In genomic region chr6:37845026-37845911, GRCh38 we compare ENCODE assay signal across 21 cellular contexts. TPM values are rescaled to one million over a fixed set of nuclear protein-coding genes. Genes with fewer than 3 reads are reported as not detected.
DNase-seq lines count a peak whose midpoint lies in the region; ATAC-seq and TF ChIP-seq lines count a peak whose summit lies in the region.
"Had no signal": no experiment of that assay in that cellular context is flagged by ENCODE, and none has a peak within 500 bp of the region (broad histone marks: within the 10 kb centered on the region; RNA-seq: fewer than 3 reads in every experiment).

No MANE protein-coding gene starts in this region.

- H3K27me3 ChIP-seq in heart left ventricle (no peaks in the 10 kb centered on the region), endocrine pancreas (ENCODE audit: control insufficient read depth, insufficient read depth, low read length) (no peaks in the 10 kb centered on the region), right lobe of liver (no peaks in the 10 kb centered on the region), aorta (ENCODE audit: control insufficient read depth in 1 of 2, insufficient read depth in 2 of 2, low read length in 1 of 2) (no peaks in the 10 kb centered on the region)
- H3K27me3 ChIP-seq: cardiac muscle cell, SJSA1 had no signal

- intact Hi-C loops in heart left ventricle (cut with DNase I) (no loop called here), cardiac septum (cut with DNase I) (no loop called here), right lobe of liver (cut with DNase I) (no loop called here), aorta (cut with DNase I) (no loop called here)

- H3K4me1 ChIP-seq in heart left ventricle = peaks cover 0 to 58% (median 28%) of the 10 kb centered on the region in 12 donors
- H3K4me1 ChIP-seq in endocrine pancreas (ENCODE audit: control insufficient read depth, insufficient read depth, low read length) = peaks cover 18% of the 10 kb centered on the region
- H3K4me1 ChIP-seq in right lobe of liver = peaks cover 0 to 89% (median 29%) of the 10 kb centered on the region in 4 donors
- H3K4me1 ChIP-seq in aorta (ENCODE audit: control insufficient read depth in 1 of 2, insufficient read depth in 2 of 2, low read length in 2 of 2) = peaks cover 6 to 22% of the 10 kb centered on the region in 2 donors

- TF ChIP-seq POLR2A in heart left ventricle (IDR thresholded peaks at IDR 0.05) (no peak), right lobe of liver (IDR thresholded peaks at IDR 0.05) (no peak)

- TF ChIP-seq CTCF in heart left ventricle (IDR thresholded peaks at IDR 0.05) (no peak), right lobe of liver (IDR thresholded peaks at IDR 0.05) (no peak)

- H3K9me3 ChIP-seq in heart left ventricle (no peaks in the 10 kb centered on the region), endocrine pancreas (ENCODE audit: control insufficient read depth, low read length) (no peaks in the 10 kb centered on the region), right lobe of liver (no peaks in the 10 kb centered on the region), aorta (ENCODE audit: control insufficient read depth, low read length) (no peaks in the 10 kb centered on the region)
- H3K9me3 ChIP-seq: SJSA1 had no signal

- 77 to 84% (median 79%) methylated on average over 6 of the region's 6 CpGs for WGBS in heart left ventricle, 4 donors
- 21% methylated on average over 6 of the region's 6 CpGs for WGBS in right lobe of liver (ENCODE audit: insufficient coverage, low coverage, low lambda C conversion rate, missing lambda C conversion rate)
- 33% methylated on average over 6 of the region's 6 CpGs for WGBS in aorta, 2 donors

- H3K9ac ChIP-seq in endocrine pancreas (ENCODE audit: control insufficient read depth, insufficient read depth, low read length) = no peak overlapping the region

- H3K36me3 ChIP-seq in heart left ventricle = no peaks in the 10 kb centered on the region
- H3K36me3 ChIP-seq in endocrine pancreas (ENCODE audit: control insufficient read depth, insufficient read depth, low read length) = no peaks in the 10 kb centered on the region
- H3K36me3 ChIP-seq in right lobe of liver = no peaks in the 10 kb centered on the region
- H3K36me3 ChIP-seq in aorta (ENCODE audit: control insufficient read depth in 1 of 2, insufficient read depth in 2 of 2, low read length in 1 of 2) = no peaks in the 10 kb centered on the region
- H3K36me3 ChIP-seq: cardiac muscle cell had no signal

- no peak for DNase-seq in heart left ventricle
- no peak for DNase-seq in cardiac septum (ENCODE audit: low spot score)
- DNase-seq in right lobe of liver = no peak
- DNase-seq in aorta = no peak
- no peak for DNase-seq in RPMI8226
- DNase-seq in Ammon's horn (ENCODE audit: low spot score) = no peak
- DNase-seq: activated CD4-positive, alpha-beta T cell treated with anti-CD3 and anti-CD28 coated beads for 4 hours; activated naive CD4-positive, alpha-beta T cell treated with anti-CD3 and anti-CD28 coated beads, Interleukin-2, amount 10 ng/mL, durations not matched to agents 7 days and 5 days; COR-L47; effector memory CD4-positive, alpha-beta T cell; foreskin fibroblast; naive thymus-derived CD4-positive, alpha-beta T cell; NCI-H1436; NCI-H226; stimulated activated CD4-positive, alpha-beta T cell treated with anti-CD3 and anti-CD28 coated beads, Interleukin-1b, Interleukin-23, amount 100 ng/mL, for 48 hours; T1000 had no signal

- H3K27ac ChIP-seq in heart left ventricle (no peak overlapping the region), right lobe of liver (peak overlapping the region in 2 of 3 donors; percentile 30 to 72), aorta (ENCODE audit: low read depth in 1 of 2, low read length in 2 of 2) (no peak overlapping the region)
- H3K27ac ChIP-seq: cardiac muscle cell, SJSA1 had no signal

- H3K4me3 ChIP-seq in heart left ventricle = no peak overlapping the region
- H3K4me3 ChIP-seq in endocrine pancreas (ENCODE audit: control insufficient read depth, insufficient read depth, low read length) = peak overlapping the region; percentile 12
- H3K4me3 ChIP-seq in right lobe of liver = peak overlapping the region in 1 of 3 donors; percentile 5
- no peak overlapping the region for H3K4me3 ChIP-seq in aorta (ENCODE audit: low read length in 2 of 2)
- H3K4me3 ChIP-seq: cardiac muscle cell, lung, SJSA1 had no signal

- peak in 3 of 4 donors; percentile 16 to 66 (median 39) for ATAC-seq in heart left ventricle
- peak; percentile 60 to 73 (median 69) for ATAC-seq in right lobe of liver
- peak; percentile 68 for ATAC-seq in aorta (ENCODE audit: low FRiP score)
- ATAC-seq in HG03521 (IDR thresholded peaks at IDR 0.05; ENCODE audit: unreplicated experiment) = no peak
- ATAC-seq: naive thymus-derived CD4-positive, alpha-beta T cell had no signal

RNA-seq across cellular contexts. Expression of gene ZFAND3, which starts 25.7 kb away (rescaled TPM):
- total RNA-seq in heart left ventricle = 100 to 1,000 TPM in 5 of 9 donors, 10 to 100 TPM in 4; 36.0 to 114 (median 100) TPM
- 10 to 100 TPM; 29.1 to 83.2 TPM for polyA plus RNA-seq in heart left ventricle
- 92.6 TPM for total RNA-seq in cardiac septum
- total RNA-seq in right lobe of liver = 10 to 100 TPM; 43.1 to 66.5 (median 53.2) TPM
- total RNA-seq in aorta = 10 to 100 TPM; 83.6 to 86.0 TPM
- 10 to 100 TPM; 29.6 to 46.6 TPM for polyA plus RNA-seq in aorta

Comparison
In these comparisons a context has a peak if more than half of its experiments do, and no peak if none do; other contexts are left out.
1. H3K27ac ChIP-seq: peak in right lobe of liver (2 of 3); none in heart left ventricle (0 of 12) and aorta (0 of 2).